Comparison of ENCODE assay signal across 1 cellular context in the genomic region with DNA sequence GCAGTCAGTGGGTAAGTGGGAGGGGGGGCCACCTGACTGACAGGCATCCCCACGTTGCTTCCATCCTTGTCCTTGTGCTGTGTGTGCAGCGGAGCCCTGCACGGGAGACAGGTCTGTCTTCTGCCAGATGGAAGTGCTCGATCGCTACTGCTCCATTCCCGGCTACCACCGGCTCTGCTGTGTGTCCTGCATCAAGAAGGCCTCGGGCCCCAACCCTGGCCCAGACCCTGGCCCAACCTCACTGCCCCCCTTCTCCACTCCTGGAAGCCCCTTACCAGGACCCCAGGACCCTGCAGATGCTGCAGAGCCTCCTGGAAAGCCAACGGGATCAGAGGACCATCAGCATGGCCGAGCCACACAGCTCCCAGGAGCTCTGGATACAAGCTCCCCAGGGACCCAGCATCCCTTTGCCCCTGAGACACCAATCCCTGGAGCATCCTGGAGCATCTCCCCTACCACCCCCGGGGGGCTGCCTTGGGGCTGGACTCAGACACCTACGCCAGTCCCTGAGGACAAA.
TF ChIP-seq lines count a peak whose summit lies in the region.

No MANE protein-coding gene starts in this region.

TF ChIP-seq in H1, 55 proteins besides CTCF, POLR2A, EP300 and RAD21:
- TF ChIP-seq KDM4A (IDR thresholded peaks at IDR 0.05; ENCODE audit: low read depth, low read length, severe bottlenecking) (no peak), RBBP5 (IDR thresholded peaks at IDR 0.05; ENCODE audit: borderline replicate concordance, low read depth, low read length) (no peak), HDAC2 (IDR thresholded peaks at IDR 0.05; ENCODE audit: borderline replicate concordance in 1 of 2, low read depth in 2 of 2, low read length in 2 of 2) (no peak), YY1 (IDR thresholded peaks at IDR 0.05; ENCODE audit: low read depth, low read length) (no peak)
